17 cellular contexts compared by ENCODE assay signal in the genomic region with DNA sequence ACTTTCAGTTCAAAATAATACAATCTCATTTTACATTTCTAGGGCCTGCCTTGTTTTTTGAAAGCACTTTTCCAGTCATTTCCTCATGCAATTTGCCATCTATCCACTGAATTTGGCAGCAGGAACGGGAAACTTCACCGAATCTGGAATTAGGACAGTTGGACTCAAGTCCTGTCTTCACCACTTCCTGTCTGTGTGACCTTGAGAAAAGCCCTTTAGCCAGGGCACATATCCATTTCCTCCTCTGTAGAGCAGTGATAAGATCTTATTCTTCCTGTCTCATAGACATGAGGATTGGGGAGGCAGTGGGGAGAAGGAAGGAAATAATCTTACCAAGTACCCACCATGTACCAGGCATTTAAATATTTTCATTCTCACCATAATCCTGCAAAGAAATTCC. TPM values are rescaled to one million over a fixed set of nuclear protein-coding genes. Genes with fewer than 3 reads are reported as not detected.
DNase-seq lines count a peak whose midpoint lies in the region; ATAC-seq and TF ChIP-seq lines count a peak whose summit lies in the region.
"Had no signal": no experiment of that assay in that cellular context is flagged by ENCODE, and none has a peak within 500 bp of the region (broad histone marks: within the 10 kb centered on the region; RNA-seq: fewer than 3 reads in every experiment).

No MANE protein-coding gene starts in this region.

- H3K4me2 ChIP-seq in OCI-LY1 (ENCODE audit: low read length): peak overlapping the region; percentile 26; the same call in 1 of the 2 replicates

- H3K4me3 ChIP-seq in OCI-LY1 (ENCODE audit: low read depth, low read length, poor library complexity, severe bottlenecking) (no peak overlapping the region), gastroesophageal sphincter (no peak overlapping the region)

- TF ChIP-seq CTCF in OCI-LY1 (IDR thresholded peaks at IDR 0.05; ENCODE audit: low read length) (no peak), gastroesophageal sphincter (IDR thresholded peaks at IDR 0.05) (no peak)

- H3K79me2 ChIP-seq in OCI-LY1 (ENCODE audit: insufficient read depth, low read length): peaks cover 3% of the 10 kb centered on the region; the same call in 1 of the 2 replicates

- H3K9me3 ChIP-seq in OCI-LY1 (ENCODE audit: low read length) (no peaks in the 10 kb centered on the region), gastroesophageal sphincter (no peaks in the 10 kb centered on the region)

- peak; percentile 54 for DNase-seq in DMS 273 (lab: John Stamatoyannopoulos, UW; ENCODE audit: unreplicated experiment)
- no peak for DNase-seq in DMS 273 treated with DMSO at 0.1 percent for 48 hours (lab: John Stamatoyannopoulos, UW)
- DNase-seq in pulmonary artery endothelial cell (ENCODE audit: low read depth, low spot score): peak; percentile 46
- no peak for DNase-seq in GDM1 (lab: John Stamatoyannopoulos, UW)
- DNase-seq in NCI-H2081 (lab: John Stamatoyannopoulos, UW): no peak
- no peak for DNase-seq in C1 segment of cervical spinal cord (lab: John Stamatoyannopoulos, UW)
- DNase-seq: activated CD4-positive, alpha-beta T cell treated with anti-CD3 and anti-CD28 coated beads for 1 hour; activated T-cell treated with anti-CD3 and anti-CD28 coated beads for 4 hours; Calu3; central memory CD4-positive, alpha-beta T cell; NCI-H1930; nucleus accumbens had no signal

- H3K27me3 ChIP-seq in OCI-LY1 (ENCODE audit: insufficient read depth, low read length) (no peaks in the 10 kb centered on the region), gastroesophageal sphincter (no peaks in the 10 kb centered on the region)

- no peak overlapping the region; the same call in 1 of the 2 replicates for H3K9ac ChIP-seq in OCI-LY1 (ENCODE audit: low read length)

- H4K20me1 ChIP-seq in OCI-LY1 (ENCODE audit: insufficient read depth, low read length): no peaks in the 10 kb centered on the region

- no peak for TF ChIP-seq POLR2A in gastroesophageal sphincter (IDR thresholded peaks at IDR 0.05)

- ATAC-seq in gastroesophageal sphincter: peak; percentile 25
- ATAC-seq: SK-N-SH treated with all-trans-retinoic acid at 6 μM for 48 hours had no signal

- H3K4me1 ChIP-seq in OCI-LY1 (ENCODE audit: insufficient read depth, low read length, severe bottlenecking) (peaks cover 56% of the 10 kb centered on the region), gastroesophageal sphincter (peaks cover 0 to 3% (median 0%) of the 10 kb centered on the region in 3 donors)

- H3K9me2 ChIP-seq in OCI-LY1 (ENCODE audit: low read depth, low read length): no peaks in the 10 kb centered on the region

- H3K27ac ChIP-seq in OCI-LY1 (ENCODE audit: low read depth, low read length, poor library complexity, severe bottlenecking) (no peak overlapping the region), gastroesophageal sphincter (peak overlapping the region in 1 of 4 donors; percentile 5)
- H3K27ac ChIP-seq: 22Rv1, epithelial cell of prostate had no signal

- 36 to 69% methylated on average over 2 of the region's 2 CpGs for WGBS in gastroesophageal sphincter (ENCODE audit: low coverage in 1 of 2), 2 donors

- no peak overlapping the region for H2AFZ ChIP-seq in OCI-LY1 (ENCODE audit: low read length)

- H3K36me3 ChIP-seq in OCI-LY1 (ENCODE audit: insufficient read depth, low read length) (no peaks in the 10 kb centered on the region), gastroesophageal sphincter (no peaks in the 10 kb centered on the region)

- TF ChIP-seq EP300 in gastroesophageal sphincter (IDR thresholded peaks at IDR 0.05): no peak

- H3F3A ChIP-seq in OCI-LY1 (ENCODE audit: insufficient read depth, low read length): no peaks in the 10 kb centered on the region

RNA-seq across cellular contexts. Expression of a gene that starts 12.0 kb away (rescaled TPM):
- total RNA-seq in gastroesophageal sphincter (1 to 10 TPM; 1.3 to 4.7 (median 2.9) TPM), pulmonary artery endothelial cell (1.1 TPM in 2 replicates)

Comparison
In these comparisons a context has a peak if more than half of its experiments do, and no peak if none do; other contexts are left out.
1. DNase-seq: peak in DMS 273 (single experiment) and pulmonary artery endothelial cell (single experiment); none in DMS 273 treated with DMSO at 0.1 percent for 48 hours (single experiment), GDM1 (single experiment), NCI-H2081 (0 of 2) and C1 segment of cervical spinal cord (0 of 14).